11 cellular contexts compared by ENCODE assay signal in genomic region chr1:1259119-1259488, GRCh38. TPM values are rescaled to one million over a fixed set of nuclear protein-coding genes. Genes with fewer than 3 reads are reported as not detected.
"Had no signal": no experiment of that assay in that cellular context is flagged by ENCODE, and none has a peak within 500 bp of the region (broad histone marks: within the 10 kb centered on the region; RNA-seq: fewer than 3 reads in every experiment).

No MANE protein-coding gene starts in this region.

- H3K27me3 ChIP-seq: ascending aorta, esophagus squamous epithelium, foreskin keratinocyte, heart left ventricle, upper lobe of right lung had no signal

- DNase-seq: activated CD4-positive, alpha-beta T cell treated with anti-CD3 and anti-CD28 coated beads for 48 hours; activated naive CD4-positive, alpha-beta T cell treated with Interleukin-2 at 50 U/mL for 16 hours; activated naive CD8-positive, alpha-beta T cell treated with anti-CD3 and anti-CD28 coated beads, Interleukin-2, amount 50 U/mL, for 24 hours; esophagus squamous epithelium; stimulated activated CD4-positive, alpha-beta T cell treated with anti-CD3 and anti-CD28 coated beads, Interleukin-2, amount 100 ng/mL, for 48 hours; T-cell; upper lobe of right lung had no signal

- ATAC-seq: activated naive CD8-positive, alpha-beta T cell treated with anti-CD3 and anti-CD28 coated beads, Interleukin-2, amount 50 U/mL, for 24 hours; T-cell; upper lobe of right lung had no signal

- H3K4me1 ChIP-seq: ascending aorta, foreskin keratinocyte had no signal

- H3K27ac ChIP-seq: ascending aorta, esophagus squamous epithelium, foreskin keratinocyte, heart left ventricle, upper lobe of right lung, VCaP had no signal

- H3K4me3 ChIP-seq: ascending aorta, esophagus squamous epithelium, heart left ventricle, upper lobe of right lung had no signal

- H3K9me3 ChIP-seq: ascending aorta, esophagus squamous epithelium, heart left ventricle, upper lobe of right lung had no signal

RNA-seq across cellular contexts. Expression of gene C1QTNF12, which starts 12.6 kb away (rescaled TPM):
- total RNA-seq: ascending aorta had no signal
